11 cellular contexts compared by ENCODE assay signal in genomic region chr14:93958567-93959238, GRCh38. TPM values are rescaled to one million over a fixed set of nuclear protein-coding genes. Genes with fewer than 3 reads are reported as not detected.
DNase-seq lines count a peak whose midpoint lies in the region; ATAC-seq and TF ChIP-seq lines count a peak whose summit lies in the region.
"Had no signal": no experiment of that assay in that cellular context is flagged by ENCODE, and none has a peak within 500 bp of the region (broad histone marks: within the 10 kb centered on the region; RNA-seq: fewer than 3 reads in every experiment).

No MANE protein-coding gene starts in this region.

- H3K27ac Mint-ChIP-seq in activated CD8-positive, alpha-beta T cell treated with anti-CD3 and anti-CD28 coated beads, Interleukin-2, amount 10 ng/mL, durations not matched to agents 7 days and 5 days: peak overlapping the region; percentile 98

- DNase-seq in right atrium auricular region (ENCODE audit: low spot score) (no peak), Right ventricle myocardium superior (no peak), lung (ENCODE audit: low spot score) (no peak), ureter (ENCODE audit: low spot score) (no peak), UCSD-AML1 (lab: John Stamatoyannopoulos, UW; ENCODE audit: unreplicated experiment) (no peak)
- DNase-seq in activated CD8-positive, alpha-beta T cell treated with anti-CD3 and anti-CD28 coated beads, Interleukin-2, amount 10 ng/mL, durations not matched to agents 7 days and 5 days: no peak
- DNase-seq: COR-L47 had no signal

- H3K27ac ChIP-seq in right atrium auricular region (peak overlapping the region; percentile 73 to 83), lung (ENCODE audit: low read depth in 1 of 2, low read length in 1 of 2) (peak overlapping the region; percentile 23 to 68), urinary bladder (ENCODE audit: low read depth) (peak overlapping the region; percentile 26)

- peaks cover 97% of the 10 kb centered on the region for H3K4me1 Mint-ChIP-seq in activated CD8-positive, alpha-beta T cell treated with anti-CD3 and anti-CD28 coated beads, Interleukin-2, amount 10 ng/mL, durations not matched to agents 7 days and 5 days (ENCODE audit: low read depth)

- H3K9me3 ChIP-seq in right atrium auricular region (no peaks in the 10 kb centered on the region), lung (ENCODE audit: control insufficient read depth in 2 of 2, insufficient read depth in 1 of 2, low read length in 1 of 2) (no peaks in the 10 kb centered on the region)

- 88 to 92% methylated on average over 7 of the region's 7 CpGs for WGBS in lung, 2 donors
- 81% methylated on average over 7 of the region's 7 CpGs for WGBS in urinary bladder

- H3K36me3 ChIP-seq in right atrium auricular region (peaks cover 51% of the 10 kb centered on the region), lung (ENCODE audit: control insufficient read depth in 2 of 2, insufficient read depth in 2 of 2, low read length in 2 of 2) (no peaks in the 10 kb centered on the region), urinary bladder (ENCODE audit: insufficient read depth) (no peaks in the 10 kb centered on the region)

- H3K36me3 Mint-ChIP-seq in activated CD8-positive, alpha-beta T cell treated with anti-CD3 and anti-CD28 coated beads, Interleukin-2, amount 10 ng/mL, durations not matched to agents 7 days and 5 days (ENCODE audit: low read depth): peaks cover 18% of the 10 kb centered on the region

- H3K4me3 ChIP-seq in right atrium auricular region: no peak overlapping the region
- no peak overlapping the region for H3K4me3 ChIP-seq in lung
- H3K4me3 ChIP-seq in urinary bladder (ENCODE audit: low read depth, low read length): no peak overlapping the region

- no peaks in the 10 kb centered on the region for H3K27me3 Mint-ChIP-seq in activated CD8-positive, alpha-beta T cell treated with anti-CD3 and anti-CD28 coated beads, Interleukin-2, amount 10 ng/mL, durations not matched to agents 7 days and 5 days (ENCODE audit: low read depth)

- peak overlapping the region; percentile 71 for H3K4me3 Mint-ChIP-seq in activated CD8-positive, alpha-beta T cell treated with anti-CD3 and anti-CD28 coated beads, Interleukin-2, amount 10 ng/mL, durations not matched to agents 7 days and 5 days

- CTCF ChIA-PET in activated CD8-positive, alpha-beta T cell treated with anti-CD3 and anti-CD28 coated beads, Interleukin-2, amount 10 ng/mL, durations not matched to agents 7 days and 5 days (lab: Charles Lee): interaction anchor here (0.8 to 19.2 kb wide), 8 partner anchors 9 to 178 kb away, joined by 3 to 376 read pairs (median 8); no protein-coding TSS in a partner anchor

- POLR2A ChIA-PET in activated CD8-positive, alpha-beta T cell treated with anti-CD3 and anti-CD28 coated beads, Interleukin-2, amount 10 ng/mL, durations not matched to agents 7 days and 5 days (lab: Charles Lee): interaction anchor here (0.9 to 11.2 kb wide), 11 partner anchors 9 to 1565 kb away, joined by 3 to 303 read pairs (median 3); partner anchors contain the start of gene ASB2

- intact Hi-C loops in Right ventricle myocardium superior (cut with DNase I): no loop called here

- no peaks in the 10 kb centered on the region for H3K9me3 Mint-ChIP-seq in activated CD8-positive, alpha-beta T cell treated with anti-CD3 and anti-CD28 coated beads, Interleukin-2, amount 10 ng/mL, durations not matched to agents 7 days and 5 days (ENCODE audit: insufficient read depth)

- peaks cover 0 to 54% of the 10 kb centered on the region in 2 donors for H3K4me1 ChIP-seq in right atrium auricular region
- H3K4me1 ChIP-seq in lung (ENCODE audit: control insufficient read depth in 2 of 2, insufficient read depth in 2 of 2, low read length in 2 of 2): peaks cover 18% of the 10 kb centered on the region in 2 donors
- H3K4me1 ChIP-seq in urinary bladder (ENCODE audit: insufficient read depth): no peaks in the 10 kb centered on the region

- TF ChIP-seq CTCF in right atrium auricular region (IDR thresholded peaks at IDR 0.05) (no peak), lung (IDR thresholded peaks at IDR 0.05; ENCODE audit: control extremely low read depth, extremely low read depth) (no peak)

- ATAC-seq in Right ventricle myocardium superior (ENCODE audit: poor library complexity): no peak
- ATAC-seq in activated CD8-positive, alpha-beta T cell treated with anti-CD3 and anti-CD28 coated beads, Interleukin-2, amount 10 ng/mL, durations not matched to agents 7 days and 5 days: no peak
- no peak for ATAC-seq in lung (ENCODE audit: insufficient read depth, low FRiP score)
- ATAC-seq in HG02642 (IDR thresholded peaks at IDR 0.05; ENCODE audit: poor library complexity, unreplicated experiment): no peak

- H3K27me3 ChIP-seq in right atrium auricular region: no peaks in the 10 kb centered on the region
- H3K27me3 ChIP-seq in lung (ENCODE audit: control insufficient read depth, insufficient read depth): no peaks in the 10 kb centered on the region

RNA-seq across cellular contexts. Expression of gene ASB2, which starts 17.7 kb away (rescaled TPM):
- total RNA-seq in right atrium auricular region (100 to 1,000 TPM; 115 to 187 TPM), Right ventricle myocardium superior (297 TPM), lung (1 to 10 TPM; 2.3 to 3.7 TPM), urinary bladder (32.3 TPM), ureter (35.1 TPM)
- 10 to 100 TPM; 15.8 to 17.0 TPM for total RNA-seq in activated CD8-positive, alpha-beta T cell treated with anti-CD3 and anti-CD28 coated beads, Interleukin-2, amount 10 ng/mL, durations not matched to agents 7 days and 5 days
- polyA plus RNA-seq in lung (1 to 10 TPM; 1.8 to 2.9 TPM), urinary bladder (72.7 TPM)
- total RNA-seq: lung microvascular endothelial cell had no signal

RNA-seq across cellular contexts. Expression of gene FAM181A, which starts 31.6 kb away (rescaled TPM):
- not detected for total RNA-seq in right atrium auricular region
- not detected for total RNA-seq in Right ventricle myocardium superior
- total RNA-seq in activated CD8-positive, alpha-beta T cell treated with anti-CD3 and anti-CD28 coated beads, Interleukin-2, amount 10 ng/mL, durations not matched to agents 7 days and 5 days: not detected
- total RNA-seq in lung: 1 to 10 TPM; 3.2 to 4.0 TPM
- polyA plus RNA-seq in lung: 1 to 10 TPM; 1.9 to 3.4 TPM
- total RNA-seq in urinary bladder: not detected
- not detected for polyA plus RNA-seq in urinary bladder
- total RNA-seq in ureter: not detected
- total RNA-seq: epithelial cell of proximal tubule, lung microvascular endothelial cell had no signal

RNA-seq across cellular contexts. Expression of gene CCDC197, which starts 38.4 kb away (rescaled TPM):
- total RNA-seq in right atrium auricular region (not detected), Right ventricle myocardium superior (1.3 TPM), lung (not detected), urinary bladder (not detected), ureter (not detected)
- not detected for total RNA-seq in activated CD8-positive, alpha-beta T cell treated with anti-CD3 and anti-CD28 coated beads, Interleukin-2, amount 10 ng/mL, durations not matched to agents 7 days and 5 days
- polyA plus RNA-seq in lung (not detected), urinary bladder (not detected)
- total RNA-seq: epithelial cell of proximal tubule, lung microvascular endothelial cell had no signal

Comparison
In these comparisons a context has a peak if more than half of its experiments do, and no peak if none do; other contexts are left out.
1. H3K27ac ChIP-seq: peak in every context shown above with its lines; median percentile 78 in right atrium auricular region; 46 in lung; 26 in urinary bladder.